Comparison of ENCODE assay signal across 14 cellular contexts in genomic region chr20:10949930-10950783, GRCh38.
"Had no signal": no experiment of that assay in that cellular context is flagged by ENCODE, and none has a peak within 500 bp of the region (broad histone marks: within the 10 kb centered on the region; RNA-seq: fewer than 3 reads in every experiment).

No MANE protein-coding gene starts in this region.

- H3K4me1 Mint-ChIP-seq: activated B cell treated with CpG ODN at 0.5 μM for 24 hours; activated CD4-positive, alpha-beta memory T cell treated with anti-CD3 and anti-CD28 coated beads, Interleukin-2, amount 10 ng/mL, durations not matched to agents 7 days and 5 days; activated CD8-positive, alpha-beta memory T cell treated with anti-CD3 and anti-CD28 coated beads, Interleukin-2, amount 10 ng/mL, durations not matched to agents 7 days and 5 days; natural killer cell; T-cell had no signal

- H3K36me3 Mint-ChIP-seq: activated CD8-positive, alpha-beta memory T cell treated with anti-CD3 and anti-CD28 coated beads, Interleukin-2, amount 10 ng/mL, durations not matched to agents 7 days and 5 days; activated naive CD8-positive, alpha-beta T cell; natural killer cell; T-cell had no signal

- DNase-seq: activated B cell treated with CpG ODN at 0.5 μM for 24 hours; activated CD4-positive, alpha-beta memory T cell treated with anti-CD3 and anti-CD28 coated beads, Interleukin-2, amount 10 ng/mL, durations not matched to agents 7 days and 5 days; activated CD4-positive, alpha-beta T cell treated with anti-CD3 and anti-CD28 coated beads for 4 hours; activated CD8-positive, alpha-beta memory T cell treated with anti-CD3 and anti-CD28 coated beads, Interleukin-2, amount 10 ng/mL, durations not matched to agents 7 days and 5 days; caudate nucleus; effector memory CD8-positive, alpha-beta T cell; foreskin fibroblast; glutamatergic neuron; hypothalamus; kidney; natural killer cell; T-cell had no signal

- H3K4me3 Mint-ChIP-seq: activated B cell treated with CpG ODN at 0.5 μM for 24 hours; activated CD4-positive, alpha-beta memory T cell treated with anti-CD3 and anti-CD28 coated beads, Interleukin-2, amount 10 ng/mL, durations not matched to agents 7 days and 5 days; activated CD8-positive, alpha-beta memory T cell treated with anti-CD3 and anti-CD28 coated beads, Interleukin-2, amount 10 ng/mL, durations not matched to agents 7 days and 5 days; activated naive CD8-positive, alpha-beta T cell; effector memory CD8-positive, alpha-beta T cell; natural killer cell; stimulated activated naive CD8-positive, alpha-beta T cell treated with anti-CD3 and anti-CD28 coated beads, Interleukin-15, Interleukin-2, amounts not matched to agents 100 ng/mL and 50 ng/mL, for 24 hours; T-cell had no signal

- H3K27me3 Mint-ChIP-seq: activated B cell treated with CpG ODN at 0.5 μM for 24 hours; activated CD4-positive, alpha-beta memory T cell treated with anti-CD3 and anti-CD28 coated beads, Interleukin-2, amount 10 ng/mL, durations not matched to agents 7 days and 5 days; activated CD8-positive, alpha-beta memory T cell treated with anti-CD3 and anti-CD28 coated beads, Interleukin-2, amount 10 ng/mL, durations not matched to agents 7 days and 5 days; effector memory CD8-positive, alpha-beta T cell; stimulated activated naive CD8-positive, alpha-beta T cell treated with anti-CD3 and anti-CD28 coated beads, Interleukin-15, Interleukin-2, amounts not matched to agents 100 ng/mL and 50 ng/mL, for 24 hours; T-cell had no signal

- ATAC-seq: activated CD8-positive, alpha-beta memory T cell treated with anti-CD3 and anti-CD28 coated beads, Interleukin-2, amount 10 ng/mL, durations not matched to agents 7 days and 5 days; effector memory CD8-positive, alpha-beta T cell; natural killer cell; T-cell had no signal

- H3K27ac Mint-ChIP-seq: activated B cell treated with CpG ODN at 0.5 μM for 24 hours; activated CD4-positive, alpha-beta memory T cell treated with anti-CD3 and anti-CD28 coated beads, Interleukin-2, amount 10 ng/mL, durations not matched to agents 7 days and 5 days; activated CD8-positive, alpha-beta memory T cell treated with anti-CD3 and anti-CD28 coated beads, Interleukin-2, amount 10 ng/mL, durations not matched to agents 7 days and 5 days; activated naive CD8-positive, alpha-beta T cell; effector memory CD8-positive, alpha-beta T cell; natural killer cell; stimulated activated naive CD8-positive, alpha-beta T cell treated with anti-CD3 and anti-CD28 coated beads, Interleukin-15, Interleukin-2, amounts not matched to agents 100 ng/mL and 50 ng/mL, for 24 hours; T-cell had no signal

- H3K9me3 Mint-ChIP-seq: T-cell had no signal
